ENCODE assay signal across 8 cellular contexts in the genomic region with DNA sequence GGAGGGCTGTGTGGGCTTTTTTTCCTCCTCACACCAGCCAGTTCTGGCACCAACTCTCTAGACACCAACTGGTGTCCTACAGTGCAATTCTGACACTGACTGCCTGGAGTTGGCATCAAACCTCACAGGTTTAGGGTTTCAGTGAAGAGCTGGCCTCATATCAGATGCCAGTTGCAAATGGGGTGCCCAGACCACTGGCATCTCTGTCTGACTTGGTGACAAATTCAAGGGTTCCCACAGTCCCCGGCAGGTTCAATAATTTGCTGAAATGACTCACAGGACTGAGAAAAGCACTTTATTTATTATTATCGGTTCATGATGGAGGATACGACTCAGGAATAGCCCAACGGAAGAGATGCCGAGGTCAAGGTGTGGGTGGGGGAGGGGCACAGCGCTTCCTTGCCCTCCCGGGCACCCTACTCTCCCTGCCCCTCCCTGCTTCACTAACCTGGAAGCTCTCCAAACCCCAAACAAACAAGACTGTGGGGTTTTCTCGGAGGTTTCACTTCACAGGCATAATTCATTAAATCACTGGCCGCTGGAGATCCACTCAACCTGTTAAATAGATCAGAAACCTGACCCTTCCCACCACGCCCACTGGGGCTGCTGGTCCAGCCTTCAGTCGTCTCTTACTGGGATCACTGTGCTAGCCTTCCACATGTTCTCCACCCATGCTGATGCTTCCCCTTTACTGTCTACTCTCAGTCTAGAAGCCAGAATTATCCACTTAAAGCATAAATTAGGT. TPM values are rescaled to one million over a fixed set of nuclear protein-coding genes. Genes with fewer than 3 reads are reported as not detected.
A peak's percentile ranks its signal among the peaks of the same experiment; 100 is the strongest.
DNase-seq lines count a peak whose midpoint lies in the region; FAIRE-seq and TF ChIP-seq lines count a peak whose summit lies in the region.

No MANE protein-coding gene starts in this region.

- H3K27me3 Mint-ChIP-seq in stimulated activated naive CD8-positive, alpha-beta T cell treated with anti-CD3 and anti-CD28 coated beads, Interleukin-15, Interleukin-2, amounts not matched to agents 100 ng/mL and 50 ng/mL, for 24 hours = no peaks in the 10 kb centered on the region

- TF ChIP-seq EP300 in H1 (IDR thresholded peaks at IDR 0.05; ENCODE audit: borderline replicate concordance in 1 of 2, low read depth in 2 of 2, low read length in 2 of 2) = no peak

- H4K8ac ChIP-seq in H1 (ENCODE audit: extremely low read depth, insufficient read depth, low read length) = no peak overlapping the region

- TF ChIP-seq RAD21 in H1 (IDR thresholded peaks at IDR 0.05 in 1 of 2, conservative IDR thresholded peaks at IDR 0.05 in 1 of 2; ENCODE audit: low read depth in 2 of 2, low read length in 2 of 2) = no peak

- H2BK20ac ChIP-seq in H1 (ENCODE audit: low read length) = no peak overlapping the region

- H2AFZ ChIP-seq in H1 (ENCODE audit: low read length) = no peak overlapping the region

- H2BK5ac ChIP-seq in H1 (ENCODE audit: low read depth, low read length) = no peak overlapping the region; the same call in 1 of the 2 replicates

- H3K9me3 ChIP-seq in H1 (ENCODE audit: insufficient read depth in 2 of 2, low read depth in 1 of 2, low read length in 1 of 2) (no peaks in the 10 kb centered on the region), BE2C (no peaks in the 10 kb centered on the region)

- H3K4me3 ChIP-seq in H1 (ENCODE audit: extremely low read depth in 1 of 4, insufficient read depth in 2 of 4, low read depth in 3 of 4, low read length in 4 of 4) (no peak overlapping the region), BE2C (ENCODE audit: low read depth, low read length) (no peak overlapping the region)

- no peak overlapping the region for H2BK120ac ChIP-seq in H1 (replicated peaks; ENCODE audit: low read depth, low read length)

- FAIRE-seq in H1 (lab: Jason Lieb, UNC) = no peak

- H3K27ac ChIP-seq in H1 (ENCODE audit: low read depth, low read length) (no peak overlapping the region), caudate nucleus (ENCODE audit: low read depth, low read length) (no peak overlapping the region)

- no peaks in the 10 kb centered on the region for H3K79me2 ChIP-seq in H1 (ENCODE audit: control insufficient read depth in 1 of 2, insufficient read depth in 2 of 2, low read length in 2 of 2)

- H3K9ac ChIP-seq in H1 (replicated peaks in 1 of 4; ENCODE audit: extremely low read depth in 1 of 4, low read depth in 3 of 4, low read length in 3 of 4) = no peak overlapping the region

- H4K20me1 ChIP-seq in H1 (replicated peaks in 1 of 2; ENCODE audit: control insufficient read depth in 1 of 2, insufficient read depth in 2 of 2, low read length in 2 of 2) = no peaks in the 10 kb centered on the region

- H3K27me3 ChIP-seq in H1 (replicated peaks in 1 of 4; ENCODE audit: control insufficient read depth in 3 of 4, extremely low read depth in 1 of 4, insufficient read depth in 3 of 4, low read length in 3 of 4) (no peaks in the 10 kb centered on the region), BE2C (no peaks in the 10 kb centered on the region; the same call in 1 of the 2 replicates)

- peak overlapping the region; percentile 22 for H3K4me3 Mint-ChIP-seq in stimulated activated naive CD8-positive, alpha-beta T cell treated with anti-CD3 and anti-CD28 coated beads, Interleukin-15, Interleukin-2, amounts not matched to agents 100 ng/mL and 50 ng/mL, for 24 hours

- no peak overlapping the region for H3K14ac ChIP-seq in H1 (ENCODE audit: insufficient read length)

- H3K23me2 ChIP-seq in H1 (ENCODE audit: low read depth, low read length) = no peaks in the 10 kb centered on the region

- H3K23ac ChIP-seq in H1 (ENCODE audit: insufficient read length) = no peak overlapping the region

- H2AK5ac ChIP-seq in H1 (ENCODE audit: low read depth, low read length) = no peak overlapping the region

- H3K36me3 ChIP-seq in H1 (ENCODE audit: control insufficient read depth in 2 of 4, insufficient read depth in 4 of 4, low read length in 3 of 4) (no peaks in the 10 kb centered on the region), BE2C (no peaks in the 10 kb centered on the region)

- H3K56ac ChIP-seq in H1 (replicated peaks; ENCODE audit: insufficient read length, low read depth, low read length) = no peak overlapping the region

- WGBS in H1 (ENCODE audit: extremely low coverage in 1 of 2, insufficient coverage in 1 of 2, insufficient read length in 1 of 2, insufficient replicate concordance in 2 of 2, low coverage in 1 of 2, low lambda C conversion rate in 2 of 2, missing lambda C conversion rate in 1 of 2), 2 experiments = 81% methylated on average over 11 of the region's 11 CpGs; no CpG with 5 or more reads in 1 of the 2 experiments

- TF ChIP-seq CTCF in H1 (IDR thresholded peaks at IDR 0.05; ENCODE audit: control extremely low read depth in 1 of 3, insufficient read depth in 1 of 3, low read depth in 1 of 3, low read length in 3 of 3) (no peak), BE2C (IDR thresholded peaks at IDR 0.05; ENCODE audit: low read depth, low read length) (no peak)

- H3K36me3 Mint-ChIP-seq in stimulated activated naive CD8-positive, alpha-beta T cell treated with anti-CD3 and anti-CD28 coated beads, Interleukin-15, Interleukin-2, amounts not matched to agents 100 ng/mL and 50 ng/mL, for 24 hours (ENCODE audit: low read depth) = peaks cover 6% of the 10 kb centered on the region

- TF ChIP-seq POLR2A in H1 (IDR thresholded peaks at IDR 0.05; ENCODE audit: control extremely low read depth in 1 of 2, low read depth in 2 of 2, low read length in 2 of 2) = no peak

- DNase-seq in activated CD4-positive, alpha-beta T cell treated with anti-CD3 and anti-CD28 coated beads for 48 hours = peak; percentile 36
- no peak for DNase-seq in activated CD4-positive, alpha-beta T cell treated with anti-CD3 and anti-CD28 coated beads, Interleukin-2, amount 50 U/mL, for 4 hours
- DNase-seq in NCI-H748 treated with DMSO at 0.1 percent for 48 hours (lab: John Stamatoyannopoulos, UW) (peak; percentile 84), H1 (ENCODE audit: low read depth in 1 of 2, low spot score in 2 of 2) (no peak), BE2C (no peak), caudate nucleus (lab: John Stamatoyannopoulos, UW) (no peak), NCI-H2171 treated with DMSO at 0.1 percent for 48 hours (lab: John Stamatoyannopoulos, UW) (no peak)

- no peak overlapping the region for H2BK12ac ChIP-seq in H1 (ENCODE audit: low read depth, low read length)

- no peaks in the 10 kb centered on the region for H3K9me3 Mint-ChIP-seq in stimulated activated naive CD8-positive, alpha-beta T cell treated with anti-CD3 and anti-CD28 coated beads, Interleukin-15, Interleukin-2, amounts not matched to agents 100 ng/mL and 50 ng/mL, for 24 hours

- peak overlapping the region; percentile 78 for H3K27ac Mint-ChIP-seq in stimulated activated naive CD8-positive, alpha-beta T cell treated with anti-CD3 and anti-CD28 coated beads, Interleukin-15, Interleukin-2, amounts not matched to agents 100 ng/mL and 50 ng/mL, for 24 hours

- peak overlapping the region; percentile 40 for H4K91ac ChIP-seq in H1 (replicated peaks; ENCODE audit: insufficient read length, low read length)

- POLR2A ChIA-PET in H1 (lab: Charles Lee; ENCODE audit: partially characterized antibody) = interaction anchor here (0.6 kb wide), 1 partner anchor 394 kb away, joined by 3 read pairs; the partner anchor contains the start of gene ZNF594

- H4K5ac ChIP-seq in H1 (ENCODE audit: insufficient read length, low read depth, low read length) = no peak overlapping the region

- CTCF ChIA-PET in H1 (lab: Charles Lee; ENCODE audit: partially characterized antibody) = interaction anchor here (0.6 to 1.6 kb wide), 4 partner anchors 12 to 850 kb away, joined by 3 to 5 read pairs (median 4); no protein-coding TSS in a partner anchor

- no peak overlapping the region for H2BK15ac ChIP-seq in H1 (ENCODE audit: low read length)

- no peaks in the 10 kb centered on the region for H3K79me1 ChIP-seq in H1 (ENCODE audit: low read depth, low read length)

- no peak overlapping the region for H3K4ac ChIP-seq in H1 (replicated peaks; ENCODE audit: insufficient read length, low read depth, low read length)

- H3K4me1 Mint-ChIP-seq in stimulated activated naive CD8-positive, alpha-beta T cell treated with anti-CD3 and anti-CD28 coated beads, Interleukin-15, Interleukin-2, amounts not matched to agents 100 ng/mL and 50 ng/mL, for 24 hours (ENCODE audit: low read depth) = peaks cover 61% of the 10 kb centered on the region

- H3K18ac ChIP-seq in H1 (ENCODE audit: extremely low read depth, low read length) = no peak overlapping the region

- H3K4me2 ChIP-seq in H1 (ENCODE audit: insufficient read depth in 1 of 2, low read depth in 2 of 2, low read length in 2 of 2) = no peak overlapping the region

- H3K4me1 ChIP-seq in H1 (replicated peaks in 1 of 4; ENCODE audit: control insufficient read depth in 3 of 4, insufficient read depth in 4 of 4, low read length in 3 of 4) = peaks cover 0 to 3% (median 0%) of the 10 kb centered on the region in 4 experiments; a peak in 1 of 7 replicates
- H3K4me1 ChIP-seq in BE2C = no peaks in the 10 kb centered on the region

TF ChIP-seq in H1, 55 proteins besides CTCF, POLR2A, EP300 and RAD21:
- no peak for TF ChIP-seq HDAC2 (IDR thresholded peaks at IDR 0.05; ENCODE audit: borderline replicate concordance in 1 of 2, low read depth in 2 of 2, low read length in 2 of 2)
- no peak for TF ChIP-seq CBX8 (IDR thresholded peaks at IDR 0.05; ENCODE audit: borderline replicate concordance, low read depth, low read length)
- no peak for TF ChIP-seq CTBP2 (IDR thresholded peaks at IDR 0.05; ENCODE audit: borderline replicate concordance, insufficient read depth, insufficient read length, low read length)
- no peak for TF ChIP-seq NANOG (IDR thresholded peaks at IDR 0.05; ENCODE audit: insufficient read depth, low read depth, low read length, poor library complexity, severe bottlenecking)
- TF ChIP-seq EGR1 (IDR thresholded peaks at IDR 0.05; ENCODE audit: borderline replicate concordance, low read depth, low read length) = no peak
- no peak for TF ChIP-seq TBP (IDR thresholded peaks at IDR 0.05; ENCODE audit: low read depth, low read length)

RNA-seq across cellular contexts. Expression of gene NLRP1, which starts 1.7 kb away (rescaled TPM):
- 10.0 and 10.4 TPM in 2 replicates for total RNA-seq in H1 (2021; fragmentation: NEBNext Ultra II Directional; extraction: Animal tissue kit (Norgen Biotek cat#: 25700))
- 8.6 and 9.2 TPM in 2 replicates for polyA plus RNA-seq in H1 (2011; rRNA removed)
- 11.0 TPM for polyA plus RNA-seq in H1 (2011; cell fraction: cytosol; rRNA removed)
- polyA plus RNA-seq in H1 (2011; cell fraction: nucleus; rRNA removed) = 6.3 TPM
- polyA plus RNA-seq in H1 (2012, experiment 1 of 2) = 4.7 to 7.5 TPM (median 6.6 TPM) in 4 replicates
- 7.4 TPM for polyA plus RNA-seq in H1 (2012, experiment 2 of 2)
- polyA plus RNA-seq in H1 (2013, experiment 1 of 2) = 5.8 TPM
- 5.1 TPM for polyA plus RNA-seq in H1 (2013, experiment 2 of 2)
- polyA minus RNA-seq in H1 (2011; rRNA and poly(A)+ RNA removed) = 0.59 and 1.5 TPM in 2 replicates
- polyA minus RNA-seq in H1 (2011; cell fraction: cytosol; rRNA and poly(A)+ RNA removed) = 4.1 TPM
- polyA minus RNA-seq in H1 (2011; cell fraction: nucleus; rRNA and poly(A)+ RNA removed) = 3.3 TPM
- polyA plus RNA-seq in BE2C (2012; ENCODE audit: insufficient read depth, insufficient read length, low read depth) = 10.7 TPM

Comparison
In these comparisons a context has a peak if more than half of its experiments do, and no peak if none do; other contexts are left out.
1. DNase-seq: peak in activated CD4-positive, alpha-beta T cell treated with anti-CD3 and anti-CD28 coated beads for 48 hours (single experiment) and NCI-H748 treated with DMSO at 0.1 percent for 48 hours (single experiment); none in activated CD4-positive, alpha-beta T cell treated with anti-CD3 and anti-CD28 coated beads, Interleukin-2, amount 50 U/mL, for 4 hours (0 of 2), H1 (0 of 2), BE2C (single experiment), caudate nucleus (0 of 61) and NCI-H2171 treated with DMSO at 0.1 percent for 48 hours (single experiment).